Comparison of ENCODE assay signal across 22 cellular contexts in genomic region chr21:36096398-36097290, GRCh38. TPM values are rescaled to one million over a fixed set of nuclear protein-coding genes. Genes with fewer than 3 reads are reported as not detected.
"Had no signal": no experiment of that assay in that cellular context is flagged by ENCODE, and none has a peak within 500 bp of the region (broad histone marks: within the 10 kb centered on the region; RNA-seq: fewer than 3 reads in every experiment).

No MANE protein-coding gene starts in this region.

- H3K4me3 ChIP-seq: coronary artery, heart right ventricle, lung, transverse colon, vagina had no signal

- H3K4me1 Mint-ChIP-seq: activated naive CD4-positive, alpha-beta T cell treated with anti-CD3 and anti-CD28 coated beads, Interleukin-2, amount 10 ng/mL, durations not matched to agents 7 days and 5 days; central memory CD8-positive, alpha-beta T cell had no signal

- H3K4me3 Mint-ChIP-seq: activated CD4-positive, alpha-beta T cell treated with anti-CD3 and anti-CD28 coated beads, Interleukin-2, amount 10 ng/mL, durations not matched to agents 24 days and 14 days; activated naive CD4-positive, alpha-beta T cell treated with anti-CD3 and anti-CD28 coated beads, Interleukin-2, amount 10 ng/mL, durations not matched to agents 7 days and 5 days; central memory CD8-positive, alpha-beta T cell; nephron progenitor cell; T-helper 2 cell treated with Interferon-gamma antibody and Interleukin-4, amounts not matched to agents 5 μg/mL and 100 μg/mL, for 36 hours had no signal

- H3K27me3 ChIP-seq: transverse colon, vagina had no signal

- FAIRE-seq: kidney had no signal

- H3K27ac Mint-ChIP-seq: activated CD4-positive, alpha-beta T cell treated with anti-CD3 and anti-CD28 coated beads, Interleukin-2, amount 10 ng/mL, durations not matched to agents 24 days and 14 days; activated naive CD4-positive, alpha-beta T cell treated with anti-CD3 and anti-CD28 coated beads, Interleukin-2, amount 10 ng/mL, durations not matched to agents 7 days and 5 days; nephron progenitor cell; T-helper 2 cell treated with Interferon-gamma antibody and Interleukin-4, amounts not matched to agents 5 μg/mL and 100 μg/mL, for 36 hours had no signal

- H3K9me3 ChIP-seq: vagina had no signal

- H3K27ac ChIP-seq: coronary artery, heart right ventricle, transverse colon, vagina had no signal

- H3K36me3 ChIP-seq: heart right ventricle, transverse colon, vagina had no signal

- H3K9me3 Mint-ChIP-seq: central memory CD8-positive, alpha-beta T cell had no signal

- DNase-seq: activated CD4-positive, alpha-beta T cell treated with anti-CD3 and anti-CD28 coated beads, Interleukin-2, amount 10 ng/mL, durations not matched to agents 24 days and 14 days; activated CD8-positive, alpha-beta memory T cell treated with anti-CD3 and anti-CD28 coated beads, Interleukin-2, amount 50 U/mL, for 48 hours; activated effector memory CD4-positive, alpha-beta T cell treated with Interleukin-2 at 50 U/mL for 16 hours; activated naive CD4-positive, alpha-beta T cell treated with anti-CD3 and anti-CD28 coated beads, Interleukin-2, amount 10 ng/mL, durations not matched to agents 7 days and 5 days; activated T-cell treated with anti-CD3 and anti-CD28 coated beads, Interleukin-2, amount 50 U/mL, for 48 hours; aorta; heart right ventricle; kidney; nephron progenitor cell; occipital lobe; retina; stimulated activated CD4-positive, alpha-beta T cell treated with anti-CD3 and anti-CD28 coated beads, Interleukin-12 subunit alpha, Interleukin-12 subunit beta, amount 100 ng/mL, for 4 hours; stimulated activated CD4-positive, alpha-beta T cell treated with anti-CD3 and anti-CD28 coated beads, Interleukin-1b, Interleukin-23, amount 100 ng/mL, for 48 hours; stimulated activated naive CD4-positive, alpha-beta T cell treated with Interleukin-2 at 50 U/mL for 16 hours; substantia nigra; transverse colon had no signal

- H3K36me3 Mint-ChIP-seq: activated naive CD4-positive, alpha-beta T cell treated with anti-CD3 and anti-CD28 coated beads, Interleukin-2, amount 10 ng/mL, durations not matched to agents 7 days and 5 days had no signal

- ATAC-seq: heart right ventricle, left lobe of liver had no signal

RNA-seq across cellular contexts. Expression of gene CBR3, which starts 38.2 kb away (rescaled TPM):
- total RNA-seq: left lobe of liver had no signal
